8 cellular contexts compared by ENCODE assay signal in the genomic region with DNA sequence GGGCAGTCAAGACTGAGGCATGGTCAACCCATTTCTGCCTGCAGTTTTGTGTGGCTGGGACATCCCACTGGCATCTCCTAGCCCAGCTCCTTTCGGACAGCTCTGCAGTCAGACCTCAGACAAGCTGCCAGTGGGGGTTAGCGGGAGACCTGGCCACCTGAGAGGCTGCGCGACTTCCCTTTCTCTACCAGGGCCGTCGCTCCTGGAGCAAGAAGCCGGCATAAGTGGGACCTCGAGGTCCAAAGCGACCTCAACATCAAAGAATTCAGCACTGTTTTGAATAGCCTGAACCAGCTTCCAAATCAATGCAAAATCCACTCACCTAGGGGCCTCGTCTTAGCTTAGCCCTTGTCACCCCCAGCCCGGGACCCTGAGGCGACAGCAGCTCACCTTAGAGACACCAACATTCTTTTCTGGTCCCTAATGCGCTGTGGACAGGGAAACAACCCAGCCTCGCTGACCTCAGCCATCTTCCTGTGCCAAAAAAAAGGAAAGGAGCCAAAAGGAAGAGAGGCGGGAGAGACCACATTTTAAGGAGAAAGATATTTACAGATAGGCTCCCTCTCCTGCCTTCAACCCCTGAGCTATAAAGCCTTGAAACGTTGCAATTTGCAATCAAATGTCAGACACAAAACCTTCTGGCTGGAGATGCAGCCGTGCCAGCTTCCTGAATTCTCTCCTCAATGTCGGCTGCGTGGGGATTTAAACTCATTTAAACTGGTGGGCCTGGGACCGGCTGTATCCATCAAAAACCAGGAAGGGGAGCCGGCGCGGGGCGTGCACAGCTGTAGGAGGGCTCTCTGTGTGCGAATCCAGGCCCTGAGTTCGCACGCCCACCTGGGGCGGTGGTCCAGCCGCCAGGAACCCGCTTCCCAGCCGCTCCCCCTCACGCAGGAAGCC.
DNase-seq lines count a peak whose midpoint lies in the region; ATAC-seq and TF ChIP-seq lines count a peak whose summit lies in the region.

No MANE protein-coding gene starts in this region.

- H3K9me3 ChIP-seq in body of pancreas: no peaks in the 10 kb centered on the region
- no peaks in the 10 kb centered on the region for H3K9me3 ChIP-seq in upper lobe of left lung

- peaks cover 29% of the 10 kb centered on the region for H3K27me3 Mint-ChIP-seq in activated T-cell treated with anti-CD3 and anti-CD28 coated beads, Interleukin-2, amount 50 U/mL, for 4 hours (ENCODE audit: low read depth)

- WGBS in body of pancreas, 2 donors: 20 to 29% methylated on average over 24 to 32 of the region's 32 CpGs
- 15 to 27% methylated on average over 19 to 28 of the region's 32 CpGs for WGBS in upper lobe of left lung, 2 donors

- no peak for TF ChIP-seq CTCF in body of pancreas (IDR thresholded peaks at IDR 0.05)
- no peak for TF ChIP-seq CTCF in upper lobe of left lung (IDR thresholded peaks at IDR 0.05)

- H3K27ac ChIP-seq in body of pancreas (no peak overlapping the region), upper lobe of left lung (peak overlapping the region; percentile 73 to 87 (median 85))

- TF ChIP-seq POLR2A in body of pancreas (IDR thresholded peaks at IDR 0.05) (no peak), upper lobe of left lung (IDR thresholded peaks at IDR 0.05) (no peak)

- H3K4me3 Mint-ChIP-seq in activated T-cell treated with anti-CD3 and anti-CD28 coated beads, Interleukin-2, amount 50 U/mL, for 4 hours: peak overlapping the region; percentile 64

- H3K36me3 ChIP-seq in body of pancreas (replicated peaks in 1 of 2; ENCODE audit: insufficient read depth in 1 of 2, low read depth in 2 of 2) (no peaks in the 10 kb centered on the region), upper lobe of left lung (no peaks in the 10 kb centered on the region)

- no peaks in the 10 kb centered on the region for H3K36me3 Mint-ChIP-seq in activated T-cell treated with anti-CD3 and anti-CD28 coated beads, Interleukin-2, amount 50 U/mL, for 4 hours (ENCODE audit: insufficient read depth)

- ATAC-seq in activated T-cell treated with anti-CD3 and anti-CD28 coated beads, Interleukin-2, amount 50 U/mL, for 4 hours: no peak
- ATAC-seq in body of pancreas (peak; percentile 2), upper lobe of left lung (ENCODE audit: low FRiP score in 2 of 2) (peak in 1 of 2 donors; percentile 16), GM21528 (IDR thresholded peaks at IDR 0.05; ENCODE audit: low FRiP score, unreplicated experiment) (no peak)

- H3K4me1 ChIP-seq in body of pancreas (peaks cover 37% of the 10 kb centered on the region), upper lobe of left lung (peaks cover 33 to 45% (median 38%) of the 10 kb centered on the region in 4 donors)

- H3K4me3 ChIP-seq in body of pancreas (peak overlapping the region; percentile 18 to 34), upper lobe of left lung (peak overlapping the region; percentile 45 to 64 (median 56))

- TF ChIP-seq EP300 in upper lobe of left lung (IDR thresholded peaks at IDR 0.05): no peak

- peaks cover 21% of the 10 kb centered on the region for H3K4me1 Mint-ChIP-seq in activated T-cell treated with anti-CD3 and anti-CD28 coated beads, Interleukin-2, amount 50 U/mL, for 4 hours (ENCODE audit: low read depth)

- DNase-seq in activated T-cell treated with anti-CD3 and anti-CD28 coated beads, Interleukin-2, amount 50 U/mL, for 4 hours: no peak
- DNase-seq in activated T-cell treated with anti-CD3 and anti-CD28 coated beads, Interleukin-2, amount 50 U/mL, for 1 hour: no peak
- DNase-seq in body of pancreas: peak in 1 of 4 donors; percentile 8
- peak; percentile 18 to 64 for DNase-seq in lung microvascular endothelial cell (ENCODE audit: low read depth in 2 of 2)
- peak in 1 of 2 donors; percentile 16 for DNase-seq in upper lobe of left lung
- DNase-seq in superior temporal gyrus (ENCODE audit: extremely low spot score): no peak
- DNase-seq in islet precursor cell: no peak

- H3K27me3 ChIP-seq in body of pancreas (no peaks in the 10 kb centered on the region), upper lobe of left lung (peaks cover 0 to 3% (median 0%) of the 10 kb centered on the region in 4 donors)

- intact Hi-C loops in body of pancreas (cut with DNase I): no loop called here

- no peaks in the 10 kb centered on the region for H3K9me3 Mint-ChIP-seq in activated T-cell treated with anti-CD3 and anti-CD28 coated beads, Interleukin-2, amount 50 U/mL, for 4 hours

Comparison
In these comparisons a context has a peak if more than half of its experiments do, and no peak if none do; other contexts are left out.
1. DNase-seq: peak in lung microvascular endothelial cell (2 of 2); none in activated T-cell treated with anti-CD3 and anti-CD28 coated beads, Interleukin-2, amount 50 U/mL, for 4 hours (single experiment), activated T-cell treated with anti-CD3 and anti-CD28 coated beads, Interleukin-2, amount 50 U/mL, for 1 hour (single experiment), superior temporal gyrus (single experiment) and islet precursor cell (single experiment).
2. H3K27ac ChIP-seq: peak in upper lobe of left lung (4 of 4); none in body of pancreas (0 of 4).